ENCODE assay signal across 8 cellular contexts in the genomic region with DNA sequence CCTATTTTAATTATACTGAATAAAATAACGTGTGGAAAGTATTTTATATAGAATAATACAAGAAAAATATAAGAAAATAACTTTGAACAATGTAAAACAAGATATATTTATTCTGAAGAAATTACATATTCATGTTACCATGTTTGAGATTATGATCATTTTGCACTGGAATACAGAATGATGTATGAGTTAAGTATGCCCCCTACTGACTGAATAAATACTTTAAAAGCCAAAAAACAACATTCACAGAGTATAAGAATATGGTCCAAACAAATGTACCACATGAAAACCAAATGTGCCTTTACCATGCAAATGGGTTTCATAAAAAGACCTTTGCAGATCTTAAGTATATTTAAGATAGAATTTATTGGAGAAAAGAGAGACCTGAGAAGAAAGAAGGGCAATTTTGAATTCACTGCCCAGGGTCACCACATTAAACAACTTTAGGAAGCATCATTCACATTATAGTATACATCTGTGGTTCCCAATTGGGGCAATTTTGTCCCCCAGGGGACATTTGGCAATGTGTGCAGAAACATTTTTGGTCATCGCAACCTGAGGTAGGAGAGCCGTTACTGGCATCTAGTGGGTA.
DNase-seq lines count a peak whose midpoint lies in the region; ATAC-seq and TF ChIP-seq lines count a peak whose summit lies in the region.

No MANE protein-coding gene starts in this region.

- H3K27ac Mint-ChIP-seq in activated CD8-positive, alpha-beta memory T cell treated with anti-CD3 and anti-CD28 coated beads, Interleukin-2, amount 10 ng/mL, durations not matched to agents 7 days and 5 days: no peak overlapping the region

- CTCF ChIA-PET in activated CD8-positive, alpha-beta memory T cell treated with anti-CD3 and anti-CD28 coated beads, Interleukin-2, amount 10 ng/mL, durations not matched to agents 7 days and 5 days (lab: Charles Lee): interaction anchor here (1.0 to 1.6 kb wide), 5 partner anchors 141 to 627 kb away, joined by 3 to 7 read pairs (median 3); no protein-coding TSS in a partner anchor

- DNase-seq in activated CD8-positive, alpha-beta memory T cell treated with anti-CD3 and anti-CD28 coated beads, Interleukin-2, amount 10 ng/mL, durations not matched to agents 7 days and 5 days: no peak
- DNase-seq in activated CD8-positive, alpha-beta memory T cell treated with anti-CD3 and anti-CD28 coated beads, Interleukin-2, amount 50 U/mL, for 4 hours: no peak
- peak; percentile 6 for DNase-seq in NCI-H2029 (lab: John Stamatoyannopoulos, UW)
- DNase-seq in dorsolateral prefrontal cortex: no peak
- DNase-seq in psoas muscle: no peak
- no peak for DNase-seq in omental fat pad (ENCODE audit: low spot score)
- no peak for DNase-seq in caudate nucleus (lab: John Stamatoyannopoulos, UW)

- peaks cover 3 to 20% of the 10 kb centered on the region in 2 donors for H3K36me3 ChIP-seq in psoas muscle (ENCODE audit: insufficient read depth in 1 of 2, low read depth in 1 of 2)

- H3K27me3 Mint-ChIP-seq in activated CD8-positive, alpha-beta memory T cell treated with anti-CD3 and anti-CD28 coated beads, Interleukin-2, amount 10 ng/mL, durations not matched to agents 7 days and 5 days: peaks cover 2% of the 10 kb centered on the region

- ATAC-seq in activated CD8-positive, alpha-beta memory T cell treated with anti-CD3 and anti-CD28 coated beads, Interleukin-2, amount 10 ng/mL, durations not matched to agents 7 days and 5 days: peak; percentile 36
- no peak for ATAC-seq in psoas muscle
- ATAC-seq in omental fat pad (ENCODE audit: low FRiP score): no peak
- no peak for ATAC-seq in HG03039 (IDR thresholded peaks at IDR 0.05; ENCODE audit: unreplicated experiment)

- WGBS in psoas muscle, 3 donors: 79 to 90% (median 89%) methylated on average over 3 of the region's 3 CpGs

- peak; percentile 25 to 76 (median 54) for TF ChIP-seq CTCF in dorsolateral prefrontal cortex (IDR thresholded peaks at IDR 0.05 in 54 of 56, conservative IDR thresholded peaks at IDR 0.05 in 2 of 56; ENCODE audit: low read depth in 1 of 56, partially characterized antibody in 56 of 56)
- peak; percentile 37 for TF ChIP-seq CTCF in psoas muscle (IDR thresholded peaks at IDR 0.05)
- no peak for TF ChIP-seq CTCF in omental fat pad (IDR thresholded peaks at IDR 0.05)

- intact Hi-C loops in dorsolateral prefrontal cortex (cut with DNase I) (loop anchor here in 1 of 2 donors (10.0 kb wide), 1 partner anchor 308 kb away; no protein-coding TSS in a partner anchor), psoas muscle (cut with DNase I) (loop anchor here (5.0 to 10.0 kb wide), 2 partner anchors 308 to 316 kb away; no protein-coding TSS in a partner anchor)

- no peaks in the 10 kb centered on the region for H3K36me3 Mint-ChIP-seq in activated CD8-positive, alpha-beta memory T cell treated with anti-CD3 and anti-CD28 coated beads, Interleukin-2, amount 10 ng/mL, durations not matched to agents 7 days and 5 days

- no peak overlapping the region for H3K4me3 Mint-ChIP-seq in activated CD8-positive, alpha-beta memory T cell treated with anti-CD3 and anti-CD28 coated beads, Interleukin-2, amount 10 ng/mL, durations not matched to agents 7 days and 5 days

- peaks cover 2% of the 10 kb centered on the region for H3K4me1 Mint-ChIP-seq in activated CD8-positive, alpha-beta memory T cell treated with anti-CD3 and anti-CD28 coated beads, Interleukin-2, amount 10 ng/mL, durations not matched to agents 7 days and 5 days

- H3K27me3 ChIP-seq in dorsolateral prefrontal cortex (no peaks in the 10 kb centered on the region), psoas muscle (ENCODE audit: insufficient read depth in 3 of 3, low read length in 2 of 3) (no peaks in the 10 kb centered on the region)

- H3K4me3 ChIP-seq in dorsolateral prefrontal cortex (no peak overlapping the region), psoas muscle (no peak overlapping the region)

- no peak overlapping the region for H3K27ac ChIP-seq in dorsolateral prefrontal cortex
- H3K27ac ChIP-seq in psoas muscle: no peak overlapping the region
- no peak overlapping the region for H3K27ac ChIP-seq in caudate nucleus (ENCODE audit: low read depth, low read length)

- H3K9me3 Mint-ChIP-seq in activated CD8-positive, alpha-beta memory T cell treated with anti-CD3 and anti-CD28 coated beads, Interleukin-2, amount 10 ng/mL, durations not matched to agents 7 days and 5 days (ENCODE audit: low read depth): no peaks in the 10 kb centered on the region

- H3K9me3 ChIP-seq in psoas muscle: no peaks in the 10 kb centered on the region

- H3K4me1 ChIP-seq in psoas muscle: no peaks in the 10 kb centered on the region

Comparison
In these comparisons a context has a peak if more than half of its experiments do, and no peak if none do; other contexts are left out.
1. CTCF ChIP-seq: peak in dorsolateral prefrontal cortex (56 of 56) and psoas muscle (single experiment); none in omental fat pad (0 of 3).